15 cellular contexts compared by ENCODE assay signal in genomic region chr3:14297784-14298236, GRCh38.
A peak's percentile ranks its signal among the peaks of the same experiment; 100 is the strongest.
DNase-seq lines count a peak whose midpoint lies in the region; FAIRE-seq and TF ChIP-seq lines count a peak whose summit lies in the region.
"Had no signal": no experiment of that assay in that cellular context is flagged by ENCODE, and none has a peak within 500 bp of the region (broad histone marks: within the 10 kb centered on the region; RNA-seq: fewer than 3 reads in every experiment).

No MANE protein-coding gene starts in this region.

- peak overlapping the region; percentile 40 for H3K27ac ChIP-seq in layer of hippocampus (ENCODE audit: low read depth, low read length)
- H3K27ac ChIP-seq in stomach = peak overlapping the region in 1 of 5 donors; percentile 64
- H3K27ac ChIP-seq: brain microvascular endothelial cell had no signal

- no TSS peak for BruUV-seq in Calu3 (replicated peaks; lab: Mats Ljungman, UMichigan)

- TF ChIP-seq EP300 in stomach (IDR thresholded peaks at IDR 0.05) = peak; percentile 43

- TF ChIP-seq POLR2A in stomach (IDR thresholded peaks at IDR 0.05) = no peak

- H3K36me3 Mint-ChIP-seq in CD14-positive monocyte = no peaks in the 10 kb centered on the region
- no peaks in the 10 kb centered on the region for H3K36me3 Mint-ChIP-seq in Calu3 (ENCODE audit: insufficient read depth, unreplicated experiment)
- H3K36me3 Mint-ChIP-seq: CD4-positive, CD25-positive, alpha-beta regulatory T cell; immature natural killer cell had no signal

- H3K4me3 Mint-ChIP-seq in CD14-positive monocyte = no peak overlapping the region
- H3K4me3 Mint-ChIP-seq in Calu3 (ENCODE audit: low read depth, unreplicated experiment) = no peak overlapping the region
- H3K4me3 Mint-ChIP-seq: activated T-cell treated with anti-CD3 and anti-CD28 coated beads, Interleukin-2, amount 50 U/mL, for 72 hours; CD4-positive, CD25-positive, alpha-beta regulatory T cell; immature natural killer cell; nephron progenitor cell had no signal

- no peak for FAIRE-seq in bronchial epithelial cell (lab: Jason Lieb, UNC)

- H3K27me3 Mint-ChIP-seq in CD14-positive monocyte (ENCODE audit: low read depth in 3 of 3) (peaks cover 3 to 29% (median 23%) of the 10 kb centered on the region in 3 donors), Calu3 (ENCODE audit: unreplicated experiment) (peaks cover 9% of the 10 kb centered on the region)

- H3K9me3 ChIP-seq in stomach = no peaks in the 10 kb centered on the region

- H3K9me3 Mint-ChIP-seq in CD14-positive monocyte = peaks cover 0 to 6% (median 2%) of the 10 kb centered on the region in 7 donors
- H3K9me3 Mint-ChIP-seq in Calu3 (ENCODE audit: low read depth, unreplicated experiment) = no peaks in the 10 kb centered on the region
- H3K9me3 Mint-ChIP-seq: activated T-cell treated with anti-CD3 and anti-CD28 coated beads, Interleukin-2, amount 50 U/mL, for 72 hours; CD4-positive, CD25-positive, alpha-beta regulatory T cell; immature natural killer cell had no signal

- H3K4me1 Mint-ChIP-seq in CD14-positive monocyte (peaks cover 6% of the 10 kb centered on the region), Calu3 (ENCODE audit: low read depth, unreplicated experiment) (peaks cover 13% of the 10 kb centered on the region)

- H3K4me3 ChIP-seq in bronchial epithelial cell (ENCODE audit: low read depth, low read length) (no peak overlapping the region), stomach (no peak overlapping the region)

- H3K27ac Mint-ChIP-seq in CD14-positive monocyte = no peak overlapping the region
- H3K27ac Mint-ChIP-seq in Calu3 (ENCODE audit: unreplicated experiment) = no peak overlapping the region
- H3K27ac Mint-ChIP-seq: activated T-cell treated with anti-CD3 and anti-CD28 coated beads, Interleukin-2, amount 50 U/mL, for 72 hours; CD4-positive, CD25-positive, alpha-beta regulatory T cell; immature natural killer cell; nephron progenitor cell had no signal

- H3K27me3 ChIP-seq in bronchial epithelial cell (ENCODE audit: control insufficient read depth, insufficient read depth, low read length) (peaks cover 2% of the 10 kb centered on the region), layer of hippocampus (ENCODE audit: control insufficient read depth, insufficient read depth, low read length) (no peaks in the 10 kb centered on the region), stomach (no peaks in the 10 kb centered on the region)

- H3K36me3 ChIP-seq in bronchial epithelial cell (ENCODE audit: control insufficient read depth, insufficient read depth, low read length) = no peaks in the 10 kb centered on the region
- no peaks in the 10 kb centered on the region for H3K36me3 ChIP-seq in stomach
- H3K36me3 ChIP-seq: brain microvascular endothelial cell had no signal

- peak; percentile 79 for DNase-seq in NCI-H2227 treated with DMSO at 0.1 percent for 48 hours (lab: John Stamatoyannopoulos, UW)
- peak; percentile 76 for DNase-seq in bronchial epithelial cell (ENCODE audit: low read depth)
- no peak for DNase-seq in stomach
- no peak for DNase-seq in iPS-NIHi11 (ENCODE audit: low spot score)
- no peak for DNase-seq in CD14-positive monocyte (ENCODE audit: low spot score)
- no peak for DNase-seq in Calu3
- DNase-seq: activated T-cell treated with anti-CD3 and anti-CD28 coated beads, Interleukin-2, amount 50 U/mL, for 72 hours; brain microvascular endothelial cell; CD4-positive, CD25-positive, alpha-beta regulatory T cell; erythroblast; GOT3; immature natural killer cell; NCI-H1436; nephron progenitor cell had no signal

- no peak for TF ChIP-seq CTCF in bronchial epithelial cell (IDR thresholded peaks at IDR 0.05; ENCODE audit: insufficient read depth, low read length, severe bottlenecking)
- TF ChIP-seq CTCF in stomach (IDR thresholded peaks at IDR 0.05) = no peak
- TF ChIP-seq CTCF in CD14-positive monocyte (IDR thresholded peaks at IDR 0.05) = no peak
- no peak for TF ChIP-seq CTCF in Calu3 (IDR thresholded peaks at IDR 0.05; ENCODE audit: unreplicated experiment)

- H3K4me1 ChIP-seq in stomach = peaks cover 0 to 13% (median 7%) of the 10 kb centered on the region in 4 donors

- CTCF ChIA-PET in Calu3 (lab: Charles Lee) = no interaction called here

- intact Hi-C loops in stomach (cut with DNase I; ENCODE audit: low total_unique reads) (no loop called here), CD14-positive monocyte (cut with micrococcal nuclease) (no loop called here), Calu3 (cut with micrococcal nuclease; ENCODE audit: unreplicated experiment) (no loop called here)

- 50 to 71% (median 67%) methylated on average over 16 to 37 of the region's 37 CpGs for WGBS in stomach, 5 donors

Comparison
In these comparisons a context has a peak if more than half of its experiments do, and no peak if none do; other contexts are left out.
1. DNase-seq: peak in NCI-H2227 treated with DMSO at 0.1 percent for 48 hours (single experiment) and bronchial epithelial cell (single experiment); none in stomach (single experiment), iPS-NIHi11 (single experiment), CD14-positive monocyte (single experiment) and Calu3 (single experiment).